Comparison of ENCODE assay signal across 1 cellular context in the genomic region with DNA sequence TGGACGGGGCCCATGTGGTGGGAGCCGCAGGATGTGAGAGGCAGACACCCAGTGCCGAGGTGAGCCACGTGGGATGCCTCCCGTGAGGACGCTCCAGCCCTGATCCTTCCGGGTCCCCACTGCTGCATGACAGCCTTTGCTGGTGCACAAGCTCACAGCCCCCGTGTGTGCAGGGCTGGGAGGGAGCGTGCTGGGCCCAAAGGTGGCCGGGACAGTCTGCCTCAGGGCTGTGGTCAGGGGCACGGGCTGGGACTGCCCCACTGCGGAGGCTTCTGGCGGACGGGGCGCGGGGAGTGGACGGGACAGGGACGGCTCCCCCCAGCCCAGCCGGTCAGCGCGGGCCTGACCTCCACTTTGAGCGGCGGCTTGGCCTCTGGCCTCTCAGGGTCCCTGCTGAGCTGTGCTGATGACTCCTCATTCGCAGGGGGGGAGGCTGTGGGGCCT.
A peak's percentile ranks its signal among the peaks of the same experiment; 100 is the strongest.
TF ChIP-seq lines count a peak whose summit lies in the region.

No MANE protein-coding gene starts in this region.

TF ChIP-seq in K562, 482 proteins besides CTCF, POLR2A, EP300 and RAD21 (continued from another document):
- TF ChIP-seq, protein P1, sequence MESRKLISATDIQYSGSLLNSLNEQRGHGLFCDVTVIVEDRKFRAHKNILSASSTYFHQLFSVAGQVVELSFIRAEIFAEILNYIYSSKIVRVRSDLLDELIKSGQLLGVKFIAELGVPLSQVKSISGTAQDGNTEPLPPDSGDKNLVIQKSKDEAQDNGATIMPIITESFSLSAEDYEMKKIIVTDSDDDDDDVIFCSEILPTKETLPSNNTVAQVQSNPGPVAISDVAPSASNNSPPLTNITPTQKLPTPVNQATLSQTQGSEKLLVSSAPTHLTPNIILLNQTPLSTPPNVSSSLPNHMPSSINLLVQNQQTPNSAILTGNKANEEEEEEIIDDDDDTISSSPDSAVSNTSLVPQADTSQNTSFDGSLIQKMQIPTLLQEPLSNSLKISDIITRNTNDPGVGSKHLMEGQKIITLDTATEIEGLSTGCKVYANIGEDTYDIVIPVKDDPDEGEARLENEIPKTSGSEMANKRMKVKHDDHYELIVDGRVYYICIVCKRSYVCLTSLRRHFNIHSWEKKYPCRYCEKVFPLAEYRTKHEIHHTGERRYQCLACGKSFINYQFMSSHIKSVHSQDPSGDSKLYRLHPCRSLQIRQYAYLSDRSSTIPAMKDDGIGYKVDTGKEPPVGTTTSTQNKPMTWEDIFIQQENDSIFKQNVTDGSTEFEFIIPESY (CRISPR knock-in tag; IDR thresholded peaks at IDR 0.05): peak; percentile 79
- TF ChIP-seq, protein P2, sequence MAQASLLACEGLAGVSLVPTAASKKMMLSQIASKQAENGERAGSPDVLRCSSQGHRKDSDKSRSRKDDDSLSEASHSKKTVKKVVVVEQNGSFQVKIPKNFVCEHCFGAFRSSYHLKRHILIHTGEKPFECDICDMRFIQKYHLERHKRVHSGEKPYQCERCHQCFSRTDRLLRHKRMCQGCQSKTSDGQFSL (CRISPR knock-in tag; IDR thresholded peaks at IDR 0.05): peak; percentile 22; the same call in 1 of the 2 replicates
- TF ChIP-seq, protein P2 (tag; IDR thresholded peaks at IDR 0.05): no peak
- no peak for TF ChIP-seq HDAC3 (IDR thresholded peaks at IDR 0.05; ENCODE audit: borderline replicate concordance, partially characterized antibody)
- TF ChIP-seq SIN3A (IDR thresholded peaks at IDR 0.05; ENCODE audit: borderline replicate concordance in 2 of 2, control insufficient read depth in 1 of 2, low read depth in 2 of 2, low read length in 2 of 2): no peak
